In genomic region chr11:12126352-12127019, GRCh38 we compare ENCODE assay signal across 10 cellular contexts. TPM values are rescaled to one million over a fixed set of nuclear protein-coding genes. Genes with fewer than 3 reads are reported as not detected.
DNase-seq lines count a peak whose midpoint lies in the region; ATAC-seq and TF ChIP-seq lines count a peak whose summit lies in the region.
"Had no signal": no experiment of that assay in that cellular context is flagged by ENCODE, and none has a peak within 500 bp of the region (broad histone marks: within the 10 kb centered on the region; RNA-seq: fewer than 3 reads in every experiment).

No MANE protein-coding gene starts in this region.

- no peaks in the 10 kb centered on the region for H3K9me3 ChIP-seq in Peyer's patch

- peaks cover 76% of the 10 kb centered on the region for H3K4me1 Mint-ChIP-seq in activated T-helper 2 cell treated with anti-CD3 and anti-CD28 coated beads, Interferon-gamma antibody, Interleukin-2, Interleukin-4, amounts not matched to agents 10 μg/mL and 5 μg/mL and 100 μg/mL, durations not matched to agents 14 hours and 24 hours and 36 hours (ENCODE audit: low read depth)

- H3K9me3 Mint-ChIP-seq in activated T-helper 2 cell treated with anti-CD3 and anti-CD28 coated beads, Interferon-gamma antibody, Interleukin-2, Interleukin-4, amounts not matched to agents 10 μg/mL and 5 μg/mL and 100 μg/mL, durations not matched to agents 14 hours and 24 hours and 36 hours, result no peaks in the 10 kb centered on the region

- peaks cover 0 to 4% (median 0%) of the 10 kb centered on the region in 3 donors for H3K36me3 ChIP-seq in Peyer's patch

- H3K27me3 Mint-ChIP-seq in activated T-helper 2 cell treated with anti-CD3 and anti-CD28 coated beads, Interferon-gamma antibody, Interleukin-2, Interleukin-4, amounts not matched to agents 10 μg/mL and 5 μg/mL and 100 μg/mL, durations not matched to agents 14 hours and 24 hours and 36 hours (ENCODE audit: low read depth), result no peaks in the 10 kb centered on the region

- TF ChIP-seq POLR2A in Peyer's patch (IDR thresholded peaks at IDR 0.05), result no peak

- DNase-seq in ACHN (peak; percentile 75), HCEC 1CT (peak; percentile 92), iris pigment epithelial cell (ENCODE audit: low read depth) (peak; percentile 93), Peyer's patch (no peak)
- DNase-seq in activated T-helper 2 cell treated with anti-CD3 and anti-CD28 coated beads, Interferon-gamma antibody, Interleukin-2, Interleukin-4, amounts not matched to agents 10 μg/mL and 5 μg/mL and 100 μg/mL, durations not matched to agents 14 hours and 24 hours and 36 hours (ENCODE audit: low spot score), result no peak
- DNase-seq: activated naive CD4-positive, alpha-beta T cell treated with anti-CD3 and anti-CD28 coated beads, Interleukin-2, amount 50 U/mL, for 16 hours; DMS79 had no signal

- in situ Hi-C loops in ACHN (cut with HindIII; ENCODE audit: low pct_ligation_motif_present, low pct_unique_long_range_greater_than_20kb, low sequenced_read_pairs), result no loop called here

- H3K27me3 ChIP-seq in Peyer's patch, result no peaks in the 10 kb centered on the region

- peaks cover 0 to 57% (median 1%) of the 10 kb centered on the region in 4 donors for H3K4me1 ChIP-seq in Peyer's patch

- no peak overlapping the region for H3K4me3 Mint-ChIP-seq in activated T-helper 2 cell treated with anti-CD3 and anti-CD28 coated beads, Interferon-gamma antibody, Interleukin-2, Interleukin-4, amounts not matched to agents 10 μg/mL and 5 μg/mL and 100 μg/mL, durations not matched to agents 14 hours and 24 hours and 36 hours (ENCODE audit: low read depth)

- intact Hi-C loops in activated T-helper 2 cell treated with anti-CD3 and anti-CD28 coated beads, Interferon-gamma antibody, Interleukin-2, Interleukin-4, amounts not matched to agents 10 μg/mL and 5 μg/mL and 100 μg/mL, durations not matched to agents 14 hours and 24 hours and 36 hours (cut with micrococcal nuclease), result no loop called here

- H3K36me3 Mint-ChIP-seq in activated T-helper 2 cell treated with anti-CD3 and anti-CD28 coated beads, Interferon-gamma antibody, Interleukin-2, Interleukin-4, amounts not matched to agents 10 μg/mL and 5 μg/mL and 100 μg/mL, durations not matched to agents 14 hours and 24 hours and 36 hours (ENCODE audit: low read depth), result peaks cover 48% of the 10 kb centered on the region

- no peak for TF ChIP-seq CTCF in Peyer's patch (IDR thresholded peaks at IDR 0.05)

- no peak overlapping the region for H3K4me3 ChIP-seq in Peyer's patch

- peak overlapping the region; percentile 71 for H3K27ac Mint-ChIP-seq in activated T-helper 2 cell treated with anti-CD3 and anti-CD28 coated beads, Interferon-gamma antibody, Interleukin-2, Interleukin-4, amounts not matched to agents 10 μg/mL and 5 μg/mL and 100 μg/mL, durations not matched to agents 14 hours and 24 hours and 36 hours

- ATAC-seq in HG03175 (IDR thresholded peaks at IDR 0.05; ENCODE audit: unreplicated experiment) (no peak), GM21619 (IDR thresholded peaks at IDR 0.05; ENCODE audit: unreplicated experiment) (no peak), GM21576 (IDR thresholded peaks at IDR 0.05; ENCODE audit: unreplicated experiment) (no peak)

- peak overlapping the region in 2 of 4 donors; percentile 36 to 38 for H3K27ac ChIP-seq in Peyer's patch

RNA-seq across cellular contexts. Expression of gene MICAL2, which starts 16.1 kb away (rescaled TPM):
- 736 TPM in 2 replicates for total RNA-seq in activated T-helper 2 cell treated with anti-CD3 and anti-CD28 coated beads, Interferon-gamma antibody, Interleukin-2, Interleukin-4, amounts not matched to agents 10 μg/mL and 5 μg/mL and 100 μg/mL, durations not matched to agents 14 hours and 24 hours and 36 hours
- 100 to 1,000 TPM; 109 to 197 (median 183) TPM for total RNA-seq in Peyer's patch

Comparison
In these comparisons a context has a peak if more than half of its experiments do, and no peak if none do; other contexts are left out.
1. DNase-seq: peak in ACHN (single experiment), HCEC 1CT (single experiment) and iris pigment epithelial cell (single experiment); none in activated T-helper 2 cell treated with anti-CD3 and anti-CD28 coated beads, Interferon-gamma antibody, Interleukin-2, Interleukin-4, amounts not matched to agents 10 μg/mL and 5 μg/mL and 100 μg/mL, durations not matched to agents 14 hours and 24 hours and 36 hours (single experiment) and Peyer's patch (0 of 3).